22 cellular contexts compared by ENCODE assay signal in the genomic region with DNA sequence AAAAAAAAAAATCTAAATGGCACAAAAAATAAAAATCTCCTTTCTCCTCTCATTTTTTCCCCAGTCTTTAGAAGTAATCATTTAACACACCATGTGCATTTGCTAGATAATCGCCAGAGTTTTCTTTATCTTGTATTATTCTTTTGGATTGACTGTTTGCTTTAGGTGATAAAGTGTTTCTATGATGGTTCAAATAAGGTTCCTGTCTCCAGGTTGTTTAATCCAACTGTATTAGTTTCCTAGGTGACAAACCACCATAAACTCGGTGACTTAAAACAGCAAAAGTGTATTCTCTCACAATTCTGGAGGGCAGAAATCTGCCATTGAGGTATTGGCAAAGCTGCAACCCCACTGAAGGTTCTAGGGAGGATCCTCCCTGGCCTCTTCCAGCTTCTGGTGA. TPM values are rescaled to one million over a fixed set of nuclear protein-coding genes. Genes with fewer than 3 reads are reported as not detected.
"Had no signal": no experiment of that assay in that cellular context is flagged by ENCODE, and none has a peak within 500 bp of the region (broad histone marks: within the 10 kb centered on the region; RNA-seq: fewer than 3 reads in every experiment).

No MANE protein-coding gene starts in this region.

- DNase-seq: colonic mucosa; cortex of kidney; effector CD4-positive, alpha-beta T cell; effector memory CD4-positive, alpha-beta T cell; foreskin keratinocyte; heart left ventricle; hippocampal formation; islet precursor cell; kidney; kidney glomerular epithelial cell; left lung; left ventricle myocardium superior; lower lobe of right lung; mesenchymal stem cell; naive thymus-derived CD4-positive, alpha-beta T cell had no signal

- FAIRE-seq: endothelial cell of umbilical vein, frontal cortex, kidney had no signal

- H3K4me1 ChIP-seq: colonic mucosa, foreskin keratinocyte, left lung, lower lobe of right lung had no signal

- H3K9me3 ChIP-seq: colonic mucosa, esophagus muscularis mucosa, gastroesophageal sphincter, heart left ventricle, left lung, lower lobe of right lung had no signal

- H3K27ac ChIP-seq: colonic mucosa, esophagus muscularis mucosa, foreskin keratinocyte, gastroesophageal sphincter, heart left ventricle, left lung, lower lobe of right lung had no signal

- ATAC-seq: foreskin keratinocyte; gastroesophageal sphincter; heart left ventricle; left lung; left ventricle myocardium superior; lower lobe of right lung; naive thymus-derived CD4-positive, alpha-beta T cell had no signal

- H3K36me3 ChIP-seq: colonic mucosa, esophagus muscularis mucosa, gastroesophageal sphincter, heart left ventricle, left lung, lower lobe of right lung had no signal

- H3K4me3 ChIP-seq: colonic mucosa, esophagus muscularis mucosa, gastroesophageal sphincter, heart left ventricle, left lung, lower lobe of right lung had no signal

- H3K27me3 ChIP-seq: colonic mucosa, esophagus muscularis mucosa, foreskin keratinocyte, gastroesophageal sphincter, heart left ventricle, left lung had no signal

RNA-seq across cellular contexts. Expression of gene B3GALT5, which starts 51.6 kb away (rescaled TPM):
- total RNA-seq: dermis microvascular lymphatic vessel endothelial cell; endothelial cell of umbilical vein; fibroblast of villous mesenchyme; foreskin keratinocyte; lung microvascular endothelial cell; naive thymus-derived CD4-positive, alpha-beta T cell had no signal
- polyA plus RNA-seq: foreskin keratinocyte; naive thymus-derived CD4-positive, alpha-beta T cell had no signal
